In the genomic region with DNA sequence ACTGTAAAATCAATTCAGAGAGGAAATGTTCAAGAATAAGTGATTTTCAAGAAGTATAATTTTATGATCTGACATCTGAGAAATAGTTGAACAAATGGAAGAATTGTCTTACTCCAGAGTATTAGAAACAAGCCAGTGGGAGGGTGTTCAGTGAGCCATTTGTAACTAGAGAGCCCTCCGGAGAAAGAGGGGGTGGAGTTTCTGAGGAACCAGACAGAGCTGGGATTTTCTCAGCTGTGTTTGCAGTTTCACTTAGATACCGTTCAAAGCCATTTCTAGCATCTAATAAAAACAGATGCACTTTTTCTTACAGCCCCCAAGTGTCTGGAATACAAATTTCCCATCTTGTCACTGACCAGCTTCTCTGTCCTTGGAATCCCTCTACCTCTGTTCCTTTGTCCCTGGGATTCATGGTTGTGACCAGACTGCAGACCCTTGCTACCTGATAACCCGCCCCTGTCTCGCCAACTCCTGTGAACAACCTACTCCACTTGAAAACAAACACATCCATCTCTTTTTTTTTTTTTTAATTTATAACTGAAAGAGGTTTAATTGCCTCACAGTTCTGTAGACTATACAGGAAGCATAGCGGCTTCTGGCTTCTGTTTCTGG, we compare ENCODE assay signal across 10 cellular contexts.
DNase-seq lines count a peak whose midpoint lies in the region; ATAC-seq and TF ChIP-seq lines count a peak whose summit lies in the region.
"Had no signal": no experiment of that assay in that cellular context is flagged by ENCODE, and none has a peak within 500 bp of the region (broad histone marks: within the 10 kb centered on the region; RNA-seq: fewer than 3 reads in every experiment).

No MANE protein-coding gene starts in this region.

- H3K9me3 ChIP-seq in thyroid gland (no peaks in the 10 kb centered on the region), heart left ventricle (no peaks in the 10 kb centered on the region)

- TF ChIP-seq CTCF in thyroid gland (IDR thresholded peaks at IDR 0.05) = no peak
- TF ChIP-seq CTCF in heart left ventricle (IDR thresholded peaks at IDR 0.05) = no peak

- intact Hi-C loops in thyroid gland (cut with DNase I) (no loop called here), heart left ventricle (cut with DNase I) (no loop called here)

- peaks cover 10% of the 10 kb centered on the region for H3K9me3 Mint-ChIP-seq in activated naive CD4-positive, alpha-beta T cell treated with anti-CD3 and anti-CD28 coated beads, Interleukin-2, amount 10 ng/mL, durations not matched to agents 7 days and 5 days

- DNase-seq in activated naive CD4-positive, alpha-beta T cell treated with anti-CD3 and anti-CD28 coated beads, Interleukin-2, amount 10 ng/mL, durations not matched to agents 7 days and 5 days = no peak
- DNase-seq in activated naive CD4-positive, alpha-beta T cell treated with anti-CD3 and anti-CD28 coated beads, Interleukin-2, amount 50 U/mL, for 16 hours = no peak
- peak; percentile 44 for DNase-seq in NCI-H748 (lab: John Stamatoyannopoulos, UW; ENCODE audit: unreplicated experiment)
- DNase-seq in foreskin melanocyte = peak; percentile 20
- peak; percentile 49 to 51 for DNase-seq in thyroid gland
- no peak for DNase-seq in NCI-H2081 (lab: John Stamatoyannopoulos, UW)
- no peak for DNase-seq in heart left ventricle
- DNase-seq in left lobe of liver (ENCODE audit: low spot score) = no peak
- DNase-seq: stimulated activated CD4-positive, alpha-beta T cell treated with anti-CD3 and anti-CD28 coated beads, Interleukin-2, amount 100 ng/mL, for 48 hours; trophoblast cell had no signal

- peaks cover 7% of the 10 kb centered on the region for H3K27me3 Mint-ChIP-seq in activated naive CD4-positive, alpha-beta T cell treated with anti-CD3 and anti-CD28 coated beads, Interleukin-2, amount 10 ng/mL, durations not matched to agents 7 days and 5 days

- H3K27ac Mint-ChIP-seq in activated naive CD4-positive, alpha-beta T cell treated with anti-CD3 and anti-CD28 coated beads, Interleukin-2, amount 10 ng/mL, durations not matched to agents 7 days and 5 days = peak overlapping the region; percentile 53

- H3K27me3 ChIP-seq in thyroid gland (no peaks in the 10 kb centered on the region), heart left ventricle (no peaks in the 10 kb centered on the region)

- ATAC-seq in heart left ventricle (no peak), left lobe of liver (no peak)

- WGBS in thyroid gland, 2 donors = 53 to 56% methylated on average over 5 of the region's 5 CpGs
- WGBS in heart left ventricle, 4 donors = 63 to 72% (median 66%) methylated on average over 5 of the region's 5 CpGs

- CTCF ChIA-PET in activated naive CD4-positive, alpha-beta T cell treated with anti-CD3 and anti-CD28 coated beads, Interleukin-2, amount 10 ng/mL, durations not matched to agents 7 days and 5 days (lab: Charles Lee) = interaction anchor here (0.6 to 0.8 kb wide), 2 partner anchors 135 to 212 kb away, joined by 3 to 5 read pairs; no protein-coding TSS in a partner anchor

- no peak overlapping the region for H3K4me3 Mint-ChIP-seq in activated naive CD4-positive, alpha-beta T cell treated with anti-CD3 and anti-CD28 coated beads, Interleukin-2, amount 10 ng/mL, durations not matched to agents 7 days and 5 days

- H3K36me3 ChIP-seq in thyroid gland = no peaks in the 10 kb centered on the region
- no peaks in the 10 kb centered on the region for H3K36me3 ChIP-seq in heart left ventricle

- H3K4me3 ChIP-seq in thyroid gland (replicated peaks in 1 of 3) (no peak overlapping the region), heart left ventricle (no peak overlapping the region)

- peaks cover 16% of the 10 kb centered on the region for H3K36me3 Mint-ChIP-seq in activated naive CD4-positive, alpha-beta T cell treated with anti-CD3 and anti-CD28 coated beads, Interleukin-2, amount 10 ng/mL, durations not matched to agents 7 days and 5 days

- TF ChIP-seq POLR2A in thyroid gland (IDR thresholded peaks at IDR 0.05) = no peak
- TF ChIP-seq POLR2A in heart left ventricle (IDR thresholded peaks at IDR 0.05) = no peak

- H3K27ac ChIP-seq in thyroid gland (no peak overlapping the region), heart left ventricle (no peak overlapping the region)

- H3K4me1 ChIP-seq in thyroid gland (peaks cover 3 to 4% of the 10 kb centered on the region in 2 donors), heart left ventricle (peaks cover 0 to 52% (median 2%) of the 10 kb centered on the region in 12 donors)

- H3K4me1 Mint-ChIP-seq in activated naive CD4-positive, alpha-beta T cell treated with anti-CD3 and anti-CD28 coated beads, Interleukin-2, amount 10 ng/mL, durations not matched to agents 7 days and 5 days = peaks cover 32% of the 10 kb centered on the region

Comparison
In these comparisons a context has a peak if more than half of its experiments do, and no peak if none do; other contexts are left out.
1. DNase-seq: peak in NCI-H748 (single experiment), foreskin melanocyte (single experiment) and thyroid gland (2 of 2); none in activated naive CD4-positive, alpha-beta T cell treated with anti-CD3 and anti-CD28 coated beads, Interleukin-2, amount 10 ng/mL, durations not matched to agents 7 days and 5 days (single experiment), activated naive CD4-positive, alpha-beta T cell treated with anti-CD3 and anti-CD28 coated beads, Interleukin-2, amount 50 U/mL, for 16 hours (single experiment), NCI-H2081 (0 of 2), heart left ventricle (0 of 5) and left lobe of liver (single experiment).